In the genomic region with DNA sequence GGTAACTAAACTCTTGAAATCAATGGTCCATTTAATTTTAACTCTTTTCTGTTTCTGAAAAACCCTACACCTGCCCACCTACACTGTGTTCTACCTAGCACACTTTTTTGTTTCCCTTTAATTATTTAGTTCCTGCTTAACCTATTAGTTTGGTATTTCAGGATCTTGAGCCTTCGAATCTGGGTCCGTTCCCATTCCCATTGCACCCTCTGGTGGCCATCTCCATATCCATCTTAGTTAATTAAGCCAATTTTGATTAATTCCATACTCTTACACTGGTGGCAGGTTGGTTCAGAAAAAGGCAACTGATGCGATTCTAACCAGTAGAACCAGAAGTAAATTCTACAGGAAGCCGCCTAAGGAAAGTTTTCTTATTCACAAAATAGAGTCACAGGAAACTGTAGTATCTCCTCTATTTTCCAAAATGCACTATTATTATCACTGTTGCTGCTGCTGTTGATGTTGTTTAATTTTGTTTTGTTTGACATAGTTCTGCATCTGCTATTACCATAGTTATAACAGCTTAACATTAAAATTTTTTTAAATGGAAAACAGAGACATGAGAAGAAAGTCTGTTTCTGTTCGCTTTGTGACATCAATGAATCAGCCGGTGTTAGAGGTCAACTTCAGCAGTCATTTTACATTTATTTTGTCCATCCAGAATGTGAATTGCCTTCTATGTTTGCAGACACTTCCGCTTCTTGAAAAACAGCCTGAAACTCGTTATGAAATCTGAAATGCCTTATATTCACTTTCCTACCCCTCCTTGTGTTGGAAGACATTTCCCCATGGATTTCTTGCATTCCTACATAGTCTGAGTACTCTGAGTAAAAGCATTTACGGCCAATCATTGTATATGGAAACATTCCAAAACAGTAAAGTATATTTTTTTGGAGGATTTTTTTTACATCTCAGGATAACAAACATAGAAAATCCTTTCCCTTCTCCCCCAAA, we compare ENCODE assay signal across 8 cellular contexts.
DNase-seq lines count a peak whose midpoint lies in the region; ATAC-seq and TF ChIP-seq lines count a peak whose summit lies in the region.

No MANE protein-coding gene starts in this region.

- H3K9me3 ChIP-seq in Karpas-422 (ENCODE audit: low read length) (no peaks in the 10 kb centered on the region), vagina (no peaks in the 10 kb centered on the region)

- DNase-seq in DMS153 treated with DMSO at 0.1 percent for 48 hours (lab: John Stamatoyannopoulos, UW; ENCODE audit: unreplicated experiment) (peak; percentile 60), Karpas-422 (peak; percentile 74), RPMI8226 (peak; percentile 44), fibroblast of pulmonary artery (ENCODE audit: low read depth) (peak; percentile 27), putamen (ENCODE audit: low spot score) (peak; percentile 67), occipital lobe (lab: John Stamatoyannopoulos, UW) (no peak), vagina (ENCODE audit: extremely low spot score in 2 of 2) (no peak)

- H3K79me2 ChIP-seq in Karpas-422 (ENCODE audit: low read length) = no peaks in the 10 kb centered on the region

- H3K4me3 ChIP-seq in Karpas-422 (ENCODE audit: low read length) = no peak overlapping the region
- H3K4me3 ChIP-seq in fibroblast of pulmonary artery (replicated peaks; ENCODE audit: low read depth, low read length) = no peak overlapping the region
- H3K4me3 ChIP-seq in vagina = no peak overlapping the region

- 0 out of 2 replicates have a peak overlapping the region, but pooled peaks have one; percentile 3 for H2AFZ ChIP-seq in Karpas-422 (ENCODE audit: low read length)

- TF ChIP-seq CTCF in fibroblast of pulmonary artery (IDR thresholded peaks at IDR 0.05; ENCODE audit: low read length, missing control alignments) (peak; percentile 46), vagina (IDR thresholded peaks at IDR 0.05) (peak in 1 of 3 experiments; percentile 9)

- no peak for ATAC-seq in HG02885 (IDR thresholded peaks at IDR 0.05; ENCODE audit: poor library complexity, unreplicated experiment)

- peaks cover 15% of the 10 kb centered on the region for H3K4me1 ChIP-seq in Karpas-422 (ENCODE audit: low read length)
- H3K4me1 ChIP-seq in vagina = no peaks in the 10 kb centered on the region

- H3K4me2 ChIP-seq in Karpas-422 (ENCODE audit: low read depth, low read length, poor library complexity, severe bottlenecking) = no peak overlapping the region

- no peak for TF ChIP-seq POLR2A in vagina (IDR thresholded peaks at IDR 0.05)

- H3K9me2 ChIP-seq in Karpas-422 (replicated peaks; ENCODE audit: insufficient read depth, low read length) = no peaks in the 10 kb centered on the region

- no peak overlapping the region for H3K9ac ChIP-seq in Karpas-422 (ENCODE audit: low read length)

- intact Hi-C loops in vagina (cut with DNase I) = no loop called here

- H3K27me3 ChIP-seq in Karpas-422 (ENCODE audit: low read length) (no peaks in the 10 kb centered on the region), vagina (no peaks in the 10 kb centered on the region)

- H3K36me3 ChIP-seq in Karpas-422 (ENCODE audit: insufficient read depth, low read length) (no peaks in the 10 kb centered on the region), vagina (no peaks in the 10 kb centered on the region)

- H4K20me1 ChIP-seq in Karpas-422 (ENCODE audit: insufficient read depth, low read depth, low read length) = no peaks in the 10 kb centered on the region

- H3K27ac ChIP-seq in Karpas-422 (ENCODE audit: low read length) = no peak overlapping the region
- no peak overlapping the region for H3K27ac ChIP-seq in vagina

Comparison
In these comparisons a context has a peak if more than half of its experiments do, and no peak if none do; other contexts are left out.
1. DNase-seq: peak in DMS153 treated with DMSO at 0.1 percent for 48 hours (single experiment), Karpas-422 (single experiment), RPMI8226 (single experiment), fibroblast of pulmonary artery (single experiment) and putamen (single experiment); none in occipital lobe (single experiment) and vagina (0 of 2).